In genomic region chr5:172801184-172801671, GRCh38 we compare ENCODE assay signal across 11 cellular contexts. TPM values are rescaled to one million over a fixed set of nuclear protein-coding genes. Genes with fewer than 3 reads are reported as not detected.
DNase-seq lines count a peak whose midpoint lies in the region; ATAC-seq and TF ChIP-seq lines count a peak whose summit lies in the region.
"Had no signal": no experiment of that assay in that cellular context is flagged by ENCODE, and none has a peak within 500 bp of the region (broad histone marks: within the 10 kb centered on the region; RNA-seq: fewer than 3 reads in every experiment).

No MANE protein-coding gene starts in this region.

- H3K9me3 Mint-ChIP-seq in dendritic cell treated with granulocyte-macrophage colony-stimulating factor and Interleukin-4, amounts not matched to agents 40 ng/mL and 50 ng/mL, for 4 days = no peaks in the 10 kb centered on the region
- H3K9me3 Mint-ChIP-seq in natural killer cell treated with Interleukin-12 subunit alpha and Interleukin-12 subunit beta and Interleukin-15 and Interleukin-18, amount 100 ng/mL, for 72 hours = no peaks in the 10 kb centered on the region
- H3K9me3 Mint-ChIP-seq: CD4-positive, alpha-beta memory T cell had no signal

- TF ChIP-seq EP300 in suprapubic skin (IDR thresholded peaks at IDR 0.05) = no peak

- 68% methylated on average over 4 of the region's 4 CpGs for WGBS in suprapubic skin

- in situ Hi-C loops in ACHN (cut with HindIII; ENCODE audit: low pct_ligation_motif_present, low pct_unique_long_range_greater_than_20kb, low sequenced_read_pairs) = no loop called here

- no peaks in the 10 kb centered on the region for H3K36me3 ChIP-seq in suprapubic skin

- no peaks in the 10 kb centered on the region for H3K36me3 Mint-ChIP-seq in dendritic cell treated with granulocyte-macrophage colony-stimulating factor and Interleukin-4, amounts not matched to agents 40 ng/mL and 50 ng/mL, for 4 days (ENCODE audit: low read depth)
- no peaks in the 10 kb centered on the region for H3K36me3 Mint-ChIP-seq in natural killer cell treated with Interleukin-12 subunit alpha and Interleukin-12 subunit beta and Interleukin-15 and Interleukin-18, amount 100 ng/mL, for 72 hours
- H3K36me3 Mint-ChIP-seq: CD4-positive, alpha-beta memory T cell had no signal

- H3K4me1 ChIP-seq in suprapubic skin = peaks cover 30% of the 10 kb centered on the region

- H3K9me3 ChIP-seq in suprapubic skin = no peaks in the 10 kb centered on the region

- no peak overlapping the region for H3K27ac ChIP-seq in suprapubic skin

- H3K4me1 Mint-ChIP-seq in dendritic cell treated with granulocyte-macrophage colony-stimulating factor and Interleukin-4, amounts not matched to agents 40 ng/mL and 50 ng/mL, for 4 days (ENCODE audit: low read depth) = peaks cover 86% of the 10 kb centered on the region
- peaks cover 26% of the 10 kb centered on the region in 2 donors for H3K4me1 Mint-ChIP-seq in natural killer cell treated with Interleukin-12 subunit alpha and Interleukin-12 subunit beta and Interleukin-15 and Interleukin-18, amount 100 ng/mL, for 72 hours (ENCODE audit: low read depth in 2 of 2)

- H3K4me3 Mint-ChIP-seq in dendritic cell treated with granulocyte-macrophage colony-stimulating factor and Interleukin-4, amounts not matched to agents 40 ng/mL and 50 ng/mL, for 4 days = no peak overlapping the region
- no peak overlapping the region for H3K4me3 Mint-ChIP-seq in natural killer cell treated with Interleukin-12 subunit alpha and Interleukin-12 subunit beta and Interleukin-15 and Interleukin-18, amount 100 ng/mL, for 72 hours
- H3K4me3 Mint-ChIP-seq: CD4-positive, alpha-beta memory T cell had no signal

- intact Hi-C loops in dendritic cell treated with granulocyte-macrophage colony-stimulating factor and Interleukin-4, amounts not matched to agents 40 ng/mL and 50 ng/mL, for 4 days (cut with micrococcal nuclease) = no loop called here

- TF ChIP-seq POLR2A in suprapubic skin (IDR thresholded peaks at IDR 0.05) = no peak

- H3K27me3 Mint-ChIP-seq in dendritic cell treated with granulocyte-macrophage colony-stimulating factor and Interleukin-4, amounts not matched to agents 40 ng/mL and 50 ng/mL, for 4 days = no peaks in the 10 kb centered on the region
- peaks cover 0 to 3% of the 10 kb centered on the region in 2 donors for H3K27me3 Mint-ChIP-seq in natural killer cell treated with Interleukin-12 subunit alpha and Interleukin-12 subunit beta and Interleukin-15 and Interleukin-18, amount 100 ng/mL, for 72 hours
- H3K27me3 Mint-ChIP-seq: CD4-positive, alpha-beta memory T cell had no signal

- no peak overlapping the region for H3K4me3 ChIP-seq in suprapubic skin

- H3K27me3 ChIP-seq in suprapubic skin = no peaks in the 10 kb centered on the region

- ATAC-seq in natural killer cell treated with Interleukin-12 subunit alpha and Interleukin-12 subunit beta and Interleukin-15 and Interleukin-18, amount 100 ng/mL, for 72 hours = no peak
- ATAC-seq in GM21723 (IDR thresholded peaks at IDR 0.05; ENCODE audit: unreplicated experiment) = no peak

- H3K27ac Mint-ChIP-seq in dendritic cell treated with granulocyte-macrophage colony-stimulating factor and Interleukin-4, amounts not matched to agents 40 ng/mL and 50 ng/mL, for 4 days = peak overlapping the region; percentile 95
- no peak overlapping the region for H3K27ac Mint-ChIP-seq in natural killer cell treated with Interleukin-12 subunit alpha and Interleukin-12 subunit beta and Interleukin-15 and Interleukin-18, amount 100 ng/mL, for 72 hours

- DNase-seq in ACHN = peak; percentile 17
- DNase-seq in LHCN-M2 (ENCODE audit: low read depth) = peak; percentile 70
- peak; percentile 88 for DNase-seq in mesenteric fat pad (ENCODE audit: low spot score)
- no peak for DNase-seq in suprapubic skin (ENCODE audit: low spot score in 2 of 2)
- DNase-seq in stimulated activated CD4-positive, alpha-beta T cell treated with anti-CD3 and anti-CD28 coated beads, Interleukin-15, amount 100 ng/mL, for 24 hours = no peak
- DNase-seq in natural killer cell treated with Interleukin-12 subunit alpha and Interleukin-12 subunit beta and Interleukin-15 and Interleukin-18, amount 100 ng/mL, for 72 hours (ENCODE audit: low spot score) = no peak
- DNase-seq: anterior cingulate cortex; CD4-positive, alpha-beta memory T cell; Kasumi-1 had no signal

- TF ChIP-seq CTCF in suprapubic skin (IDR thresholded peaks at IDR 0.05) = no peak

RNA-seq across cellular contexts. Expression of gene DUSP1, which starts 30.2 kb away (rescaled TPM):
- 87.6 and 101 TPM in 2 replicates for total RNA-seq in LHCN-M2 (2014; rRNA removed)
- polyA plus RNA-seq in LHCN-M2 (2012) = 74.1 TPM
- 1,666 TPM for total RNA-seq in mesenteric fat pad
- total RNA-seq in suprapubic skin = 1,000 to 10,000 TPM; 1,246 to 2,948 (median 1,762) TPM
- 10 to 100 TPM; 12.4 to 13.6 TPM for total RNA-seq in natural killer cell treated with Interleukin-12 subunit alpha and Interleukin-12 subunit beta and Interleukin-15 and Interleukin-18, amount 100 ng/mL, for 72 hours

RNA-seq across cellular contexts. Expression of gene ERGIC1, which starts 32.8 kb away (rescaled TPM):
- total RNA-seq in LHCN-M2 (2014; rRNA removed) = 152 and 158 TPM in 2 replicates
- polyA plus RNA-seq in LHCN-M2 (2012) = 184 TPM
- 201 TPM for total RNA-seq in mesenteric fat pad
- 100 to 1,000 TPM in 1 of 4 donors, 10 to 100 TPM in 3; 81.2 to 106 (median 91.8) TPM for total RNA-seq in suprapubic skin
- 10 to 100 TPM; 50.8 to 51.4 TPM for total RNA-seq in natural killer cell treated with Interleukin-12 subunit alpha and Interleukin-12 subunit beta and Interleukin-15 and Interleukin-18, amount 100 ng/mL, for 72 hours

Comparison
In these comparisons a context has a peak if more than half of its experiments do, and no peak if none do; other contexts are left out.
1. DNase-seq: peak in ACHN (single experiment), LHCN-M2 (single experiment) and mesenteric fat pad (single experiment); none in suprapubic skin (0 of 2), stimulated activated CD4-positive, alpha-beta T cell treated with anti-CD3 and anti-CD28 coated beads, Interleukin-15, amount 100 ng/mL, for 24 hours (single experiment) and natural killer cell treated with Interleukin-12 subunit alpha and Interleukin-12 subunit beta and Interleukin-15 and Interleukin-18, amount 100 ng/mL, for 72 hours (single experiment).
2. RNA of gene DUSP1, which starts 30.2 kb away (total RNA-seq): 1,246 to 2,948 TPM in suprapubic skin and 1,666 TPM in mesenteric fat pad (single experiment); 87.6 to 101 TPM in LHCN-M2 and 12.4 to 13.6 TPM in natural killer cell treated with Interleukin-12 subunit alpha and Interleukin-12 subunit beta and Interleukin-15 and Interleukin-18, amount 100 ng/mL, for 72 hours; every median in the first group is over 10 times any median in the second.